Comparison of ENCODE assay signal across 10 cellular contexts in the genomic region with DNA sequence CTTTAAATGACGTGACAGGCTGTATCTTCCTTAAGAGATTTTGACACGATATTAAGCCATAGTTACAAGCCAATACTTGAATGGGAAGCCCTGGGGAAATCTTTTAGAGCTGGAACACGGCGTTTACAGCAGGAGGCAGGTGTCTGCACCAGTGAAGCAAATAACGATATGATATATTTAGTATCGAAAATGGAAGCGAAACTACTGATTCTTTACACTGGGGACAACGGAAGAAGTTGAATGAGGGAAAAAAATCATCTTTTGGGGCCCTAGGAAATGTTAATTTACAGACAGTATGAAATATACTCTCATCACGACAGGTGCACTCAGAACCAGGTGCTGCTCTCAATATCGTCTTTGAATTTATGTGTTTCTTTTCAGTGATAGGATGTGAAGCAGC.
DNase-seq lines count a peak whose midpoint lies in the region; ATAC-seq and TF ChIP-seq lines count a peak whose summit lies in the region.
"Had no signal": no experiment of that assay in that cellular context is flagged by ENCODE, and none has a peak within 500 bp of the region (broad histone marks: within the 10 kb centered on the region; RNA-seq: fewer than 3 reads in every experiment).

No MANE protein-coding gene starts in this region.

- DNase-seq in HT1080 (ENCODE audit: low read depth) (peak; percentile 12), PC-3 (no peak), SJCRH30 (no peak), ascending aorta (ENCODE audit: low spot score in 2 of 2) (no peak), heart left ventricle (no peak)
- no peak for DNase-seq in activated CD4-positive, CD25-positive, alpha-beta regulatory T cell treated with anti-CD3 and anti-CD28 coated beads, Interleukin-2, amount 50 U/mL, for 72 hours
- DNase-seq: activated naive CD8-positive, alpha-beta T cell treated with anti-CD3 and anti-CD28 coated beads, Interleukin-2, amount 10 ng/mL, durations not matched to agents 7 days and 5 days; KG1 had no signal

- H3K79me2 ChIP-seq in PC-3 (ENCODE audit: low read length), result no peaks in the 10 kb centered on the region

- 0 out of 2 replicates have a peak overlapping the region, but pooled peaks have one; percentile 7 for H3K4me3 ChIP-seq in PC-3 (ENCODE audit: low read length)
- no peak overlapping the region for H3K4me3 ChIP-seq in SJCRH30
- no peak overlapping the region for H3K4me3 ChIP-seq in ascending aorta
- H3K4me3 ChIP-seq in heart left ventricle, result no peak overlapping the region

- H3K9me3 ChIP-seq in PC-3 (ENCODE audit: low read length) (no peaks in the 10 kb centered on the region), SJCRH30 (replicated peaks) (no peaks in the 10 kb centered on the region; the same call in 1 of the 2 replicates), ascending aorta (no peaks in the 10 kb centered on the region), heart left ventricle (peaks cover 0 to 20% (median 0%) of the 10 kb centered on the region in 12 donors)

- no peaks in the 10 kb centered on the region for H3K27me3 ChIP-seq in PC-3 (ENCODE audit: low read length)
- no peaks in the 10 kb centered on the region for H3K27me3 ChIP-seq in SJCRH30
- no peaks in the 10 kb centered on the region for H3K27me3 ChIP-seq in ascending aorta
- no peaks in the 10 kb centered on the region for H3K27me3 ChIP-seq in heart left ventricle

- BruUV-seq in PC-3 (replicated peaks; lab: Mats Ljungman, UMichigan), result no TSS peak

- peak; percentile 85 for ATAC-seq in GM18868 (IDR thresholded peaks at IDR 0.05; ENCODE audit: unreplicated experiment)
- ATAC-seq in HG02588 (IDR thresholded peaks at IDR 0.05; ENCODE audit: unreplicated experiment), result peak; percentile 86
- no peak for ATAC-seq in PC-3
- ATAC-seq in heart left ventricle, result no peak

- CTCF ChIA-PET in PC-3 (lab: Charles Lee), result no interaction called here

- H3K36me3 ChIP-seq in PC-3 (ENCODE audit: low read depth, low read length), result no peaks in the 10 kb centered on the region
- H3K36me3 ChIP-seq in SJCRH30, result no peaks in the 10 kb centered on the region
- no peaks in the 10 kb centered on the region for H3K36me3 ChIP-seq in ascending aorta
- H3K36me3 ChIP-seq in heart left ventricle, result no peaks in the 10 kb centered on the region

- H2AFZ ChIP-seq in PC-3 (ENCODE audit: low read length), result no peak overlapping the region; the same call in 1 of the 2 replicates

- H3K27ac ChIP-seq in PC-3 (ENCODE audit: low read length) (no peak overlapping the region), SJCRH30 (no peak overlapping the region), ascending aorta (no peak overlapping the region), heart left ventricle (no peak overlapping the region)

- no peaks in the 10 kb centered on the region for H3K9me2 ChIP-seq in PC-3 (replicated peaks; ENCODE audit: low read length)

- H3K4me1 ChIP-seq in PC-3 (ENCODE audit: insufficient read depth, low read length), result no peaks in the 10 kb centered on the region
- no peaks in the 10 kb centered on the region for H3K4me1 ChIP-seq in SJCRH30
- no peaks in the 10 kb centered on the region for H3K4me1 ChIP-seq in ascending aorta
- H3K4me1 ChIP-seq in heart left ventricle, result no peaks in the 10 kb centered on the region

- H3K9ac ChIP-seq in PC-3 (ENCODE audit: low read length), result no peak overlapping the region

- no peaks in the 10 kb centered on the region for H4K20me1 ChIP-seq in PC-3 (ENCODE audit: low read length)

- intact Hi-C loops in PC-3 (cut with micrococcal nuclease), result no loop called here
- intact Hi-C loops in ascending aorta (cut with DNase I), result no loop called here
- intact Hi-C loops in heart left ventricle (cut with DNase I), result no loop called here

- POLR2A ChIA-PET in PC-3 (lab: Charles Lee; ENCODE audit: unreplicated experiment), result no interaction called here

- no peak overlapping the region for H3K4me2 ChIP-seq in PC-3 (ENCODE audit: low read length)

- H3F3A ChIP-seq in PC-3 (ENCODE audit: low read length, unreplicated experiment), result no peaks in the 10 kb centered on the region

- no peak for TF ChIP-seq POLR2A in heart left ventricle (IDR thresholded peaks at IDR 0.05)

- WGBS in heart left ventricle, 4 donors, result 74 to 78% (median 77%) methylated on average over 10 of the region's 10 CpGs

- TF ChIP-seq CTCF in PC-3 (conservative IDR thresholded peaks at IDR 0.05; ENCODE audit: low read depth, low read length) (no peak), ascending aorta (IDR thresholded peaks at IDR 0.05) (no peak), heart left ventricle (IDR thresholded peaks at IDR 0.05) (no peak)

Comparison
In these comparisons a context has a peak if more than half of its experiments do, and no peak if none do; other contexts are left out.
1. ATAC-seq: peak in GM18868 (single experiment) and HG02588 (single experiment); none in PC-3 (single experiment) and heart left ventricle (0 of 4).